ENCODE assay signal across 23 cellular contexts in genomic region chr3:25117005-25117593, GRCh38.
"Had no signal": no experiment of that assay in that cellular context is flagged by ENCODE, and none has a peak within 500 bp of the region (broad histone marks: within the 10 kb centered on the region; RNA-seq: fewer than 3 reads in every experiment).

No MANE protein-coding gene starts in this region.

- H3K9me3 ChIP-seq: left lung, lower lobe of right lung, ovary, right atrium auricular region, spleen, tibial nerve, upper lobe of right lung had no signal

- FAIRE-seq: keratinocyte, urothelium cell line had no signal

- H3K4me1 ChIP-seq: left lung, lower lobe of right lung, right atrium auricular region, spleen, tibial nerve, upper lobe of right lung had no signal

- H3K4me3 ChIP-seq: left lung, lower lobe of right lung, ovary, right atrium auricular region, skin epidermis, spleen, tibial nerve, upper lobe of right lung had no signal

- H3K27ac ChIP-seq: left lung, lower lobe of right lung, ovary, skin epidermis, spleen, tibial nerve, upper lobe of right lung had no signal

- H3K36me3 ChIP-seq: left lung, lower lobe of right lung, ovary, right atrium auricular region, spleen, tibial nerve, upper lobe of right lung had no signal

- ATAC-seq: left cardiac atrium; left lung; lower lobe of right lung; naive thymus-derived CD4-positive, alpha-beta T cell; natural killer cell treated with Interleukin-12 subunit alpha and Interleukin-12 subunit beta and Interleukin-15 and Interleukin-18, amount 100 ng/mL, for 72 hours; sciatic nerve; stimulated activated effector memory CD8-positive, alpha-beta T cell treated with anti-CD3 and anti-CD28 coated beads, Interleukin-12 subunit alpha, Interleukin-12 subunit beta, amount 100 ng/mL, for 72 hours; upper lobe of right lung had no signal

- DNase-seq: head of caudate nucleus; hippocampal formation; kidney glomerular epithelial cell; left cardiac atrium; left lung; lower lobe of right lung; mammary epithelial cell; mesenchymal stem cell; naive thymus-derived CD4-positive, alpha-beta T cell; ovary; spleen; stimulated activated CD4-positive, alpha-beta T cell treated with anti-CD3 and anti-CD28 coated beads, Interleukin-4, amount 100 ng/mL, for 24 hours; stimulated activated naive CD4-positive, alpha-beta T cell; substantia nigra; upper lobe of right lung had no signal

- H3K27me3 ChIP-seq: left lung, ovary, right atrium auricular region, spleen, tibial nerve, upper lobe of right lung had no signal
